1 cellular context compared by ENCODE assay signal in the genomic region with DNA sequence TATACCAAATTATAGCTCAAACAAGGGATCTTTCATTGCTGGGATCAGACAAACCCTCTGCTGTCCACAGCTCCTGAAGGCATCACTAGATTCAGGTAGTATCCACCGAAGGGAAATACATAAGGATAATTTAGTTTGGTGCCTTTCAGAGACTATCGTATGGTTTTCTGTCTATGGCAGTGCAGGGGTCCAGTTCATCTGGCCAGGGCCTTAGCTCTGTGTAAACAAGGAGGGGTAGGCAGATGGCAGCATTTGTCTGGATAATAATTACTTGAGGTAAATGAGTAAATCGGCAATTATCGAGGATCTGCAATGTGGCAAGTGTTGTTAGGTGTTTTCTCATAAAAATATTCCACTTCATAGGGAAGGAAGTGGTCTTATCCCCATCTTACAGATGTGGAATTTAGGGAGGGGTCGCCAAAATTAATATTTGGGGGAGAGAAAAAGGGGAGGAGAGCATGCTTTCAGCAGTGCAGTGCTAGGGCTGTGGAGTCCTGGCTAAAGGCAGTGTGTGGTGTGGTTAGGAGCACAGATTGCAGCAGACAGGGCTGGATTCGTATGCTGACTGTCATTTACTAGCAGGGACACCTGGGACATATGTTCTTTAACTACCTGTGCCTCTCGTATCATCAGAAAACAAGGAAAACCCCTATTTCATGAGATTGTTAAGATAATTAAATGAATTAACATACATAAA.
TF ChIP-seq lines count a peak whose summit lies in the region.

No MANE protein-coding gene starts in this region.

TF ChIP-seq in HEK293, 187 proteins besides CTCF, POLR2A, EP300 and RAD21 (continued from another document):
- TF ChIP-seq, protein P1, sequence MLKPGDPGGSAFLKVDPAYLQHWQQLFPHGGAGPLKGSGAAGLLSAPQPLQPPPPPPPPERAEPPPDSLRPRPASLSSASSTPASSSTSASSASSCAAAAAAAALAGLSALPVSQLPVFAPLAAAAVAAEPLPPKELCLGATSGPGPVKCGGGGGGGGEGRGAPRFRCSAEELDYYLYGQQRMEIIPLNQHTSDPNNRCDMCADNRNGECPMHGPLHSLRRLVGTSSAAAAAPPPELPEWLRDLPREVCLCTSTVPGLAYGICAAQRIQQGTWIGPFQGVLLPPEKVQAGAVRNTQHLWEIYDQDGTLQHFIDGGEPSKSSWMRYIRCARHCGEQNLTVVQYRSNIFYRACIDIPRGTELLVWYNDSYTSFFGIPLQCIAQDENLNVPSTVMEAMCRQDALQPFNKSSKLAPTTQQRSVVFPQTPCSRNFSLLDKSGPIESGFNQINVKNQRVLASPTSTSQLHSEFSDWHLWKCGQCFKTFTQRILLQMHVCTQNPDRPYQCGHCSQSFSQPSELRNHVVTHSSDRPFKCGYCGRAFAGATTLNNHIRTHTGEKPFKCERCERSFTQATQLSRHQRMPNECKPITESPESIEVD (tag by site-specific recombination; IDR thresholded peaks at IDR 0.05), result peak; percentile 89
- no peak for TF ChIP-seq FEZF1 (tag by site-specific recombination; IDR thresholded peaks at IDR 0.05)
- no peak for TF ChIP-seq SALL2 (tag by site-specific recombination; IDR thresholded peaks at IDR 0.05; ENCODE audit: borderline replicate concordance)
- no peak for TF ChIP-seq ZNF473 (tag by site-specific recombination; IDR thresholded peaks at IDR 0.05)
- TF ChIP-seq ZNF664 (tag by site-specific recombination; IDR thresholded peaks at IDR 0.05), result no peak
- no peak for TF ChIP-seq ZNF354C (tag by site-specific recombination; IDR thresholded peaks at IDR 0.05; ENCODE audit: borderline replicate concordance, low read depth)
- no peak for TF ChIP-seq ZNF701 (tag by site-specific recombination; IDR thresholded peaks at IDR 0.05)
- TF ChIP-seq, protein P2, sequence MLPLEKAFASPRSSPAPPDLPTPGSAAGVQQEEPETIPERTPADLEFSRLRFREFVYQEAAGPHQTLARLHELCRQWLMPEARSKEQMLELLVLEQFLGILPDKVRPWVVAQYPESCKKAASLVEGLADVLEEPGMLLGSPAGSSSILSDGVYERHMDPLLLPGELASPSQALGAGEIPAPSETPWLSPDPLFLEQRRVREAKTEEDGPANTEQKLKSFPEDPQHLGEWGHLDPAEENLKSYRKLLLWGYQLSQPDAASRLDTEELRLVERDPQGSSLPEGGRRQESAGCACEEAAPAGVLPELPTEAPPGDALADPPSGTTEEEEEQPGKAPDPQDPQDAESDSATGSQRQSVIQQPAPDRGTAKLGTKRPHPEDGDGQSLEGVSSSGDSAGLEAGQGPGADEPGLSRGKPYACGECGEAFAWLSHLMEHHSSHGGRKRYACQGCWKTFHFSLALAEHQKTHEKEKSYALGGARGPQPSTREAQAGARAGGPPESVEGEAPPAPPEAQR (tag by site-specific recombination; IDR thresholded peaks at IDR 0.05), result no peak
- TF ChIP-seq SETDB1 (IDR thresholded peaks at IDR 0.05; ENCODE audit: insufficient read length, low read length), result no peak
- TF ChIP-seq ZBTB17 (tag by site-specific recombination; IDR thresholded peaks at IDR 0.05), result peak; percentile 68
- no peak for TF ChIP-seq ZFP37 (tag by site-specific recombination; IDR thresholded peaks at IDR 0.05)
- 0 out of 2 replicates have a peak, but pooled peaks have one; percentile 17 for TF ChIP-seq ZNF600 (tag by site-specific recombination; IDR thresholded peaks at IDR 0.05)
- no peak for TF ChIP-seq SCRT1 (tag by site-specific recombination; IDR thresholded peaks at IDR 0.05; ENCODE audit: borderline replicate concordance)
- TF ChIP-seq ZBTB8A (tag by site-specific recombination; IDR thresholded peaks at IDR 0.05), result no peak
- TF ChIP-seq, protein P3, sequence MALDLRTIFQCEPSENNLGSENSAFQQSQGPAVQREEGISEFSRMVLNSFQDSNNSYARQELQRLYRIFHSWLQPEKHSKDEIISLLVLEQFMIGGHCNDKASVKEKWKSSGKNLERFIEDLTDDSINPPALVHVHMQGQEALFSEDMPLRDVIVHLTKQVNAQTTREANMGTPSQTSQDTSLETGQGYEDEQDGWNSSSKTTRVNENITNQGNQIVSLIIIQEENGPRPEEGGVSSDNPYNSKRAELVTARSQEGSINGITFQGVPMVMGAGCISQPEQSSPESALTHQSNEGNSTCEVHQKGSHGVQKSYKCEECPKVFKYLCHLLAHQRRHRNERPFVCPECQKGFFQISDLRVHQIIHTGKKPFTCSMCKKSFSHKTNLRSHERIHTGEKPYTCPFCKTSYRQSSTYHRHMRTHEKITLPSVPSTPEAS (tag by site-specific recombination; IDR thresholded peaks at IDR 0.05), result no peak
- TF ChIP-seq SP2 (tag by site-specific recombination; IDR thresholded peaks at IDR 0.05), result no peak
- no peak for TF ChIP-seq ZNF76 (tag by site-specific recombination; IDR thresholded peaks at IDR 0.05; ENCODE audit: borderline replicate concordance, low read depth)
